1 cellular context compared by ENCODE assay signal in genomic region chr1:21176589-21177555, GRCh38.
TF ChIP-seq lines count a peak whose summit lies in the region.

A gene with protein sequence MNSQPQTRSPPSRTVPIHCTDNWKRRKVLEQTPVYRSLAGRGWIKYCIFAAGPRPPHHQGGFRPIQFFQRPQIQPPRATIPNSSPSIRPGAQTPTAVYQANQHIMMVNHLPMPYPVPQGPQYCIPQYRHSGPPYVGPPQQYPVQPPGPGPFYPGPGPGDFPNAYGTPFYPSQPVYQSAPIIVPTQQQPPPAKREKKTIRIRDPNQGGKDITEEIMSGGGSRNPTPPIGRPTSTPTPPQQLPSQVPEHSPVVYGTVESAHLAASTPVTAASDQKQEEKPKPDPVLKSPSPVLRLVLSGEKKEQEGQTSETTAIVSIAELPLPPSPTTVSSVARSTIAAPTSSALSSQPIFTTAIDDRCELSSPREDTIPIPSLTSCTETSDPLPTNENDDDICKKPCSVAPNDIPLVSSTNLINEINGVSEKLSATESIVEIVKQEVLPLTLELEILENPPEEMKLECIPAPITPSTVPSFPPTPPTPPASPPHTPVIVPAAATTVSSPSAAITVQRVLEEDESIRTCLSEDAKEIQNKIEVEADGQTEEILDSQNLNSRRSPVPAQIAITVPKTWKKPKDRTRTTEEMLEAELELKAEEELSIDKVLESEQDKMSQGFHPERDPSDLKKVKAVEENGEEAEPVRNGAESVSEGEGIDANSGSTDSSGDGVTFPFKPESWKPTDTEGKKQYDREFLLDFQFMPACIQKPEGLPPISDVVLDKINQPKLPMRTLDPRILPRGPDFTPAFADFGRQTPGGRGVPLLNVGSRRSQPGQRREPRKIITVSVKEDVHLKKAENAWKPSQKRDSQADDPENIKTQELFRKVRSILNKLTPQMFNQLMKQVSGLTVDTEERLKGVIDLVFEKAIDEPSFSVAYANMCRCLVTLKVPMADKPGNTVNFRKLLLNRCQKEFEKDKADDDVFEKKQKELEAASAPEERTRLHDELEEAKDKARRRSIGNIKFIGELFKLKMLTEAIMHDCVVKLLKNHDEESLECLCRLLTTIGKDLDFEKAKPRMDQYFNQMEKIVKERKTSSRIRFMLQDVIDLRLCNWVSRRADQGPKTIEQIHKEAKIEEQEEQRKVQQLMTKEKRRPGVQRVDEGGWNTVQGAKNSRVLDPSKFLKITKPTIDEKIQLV (N-terminal part only) (minus strand): TSS chr1:21176897. CDS start chr1:21002742, 174,155 bp downstream.

TF ChIP-seq in HepG2, 621 proteins besides CTCF, POLR2A, EP300 and RAD21 (continued from another document and continues in another):
- TF ChIP-seq ARID5B (CRISPR knock-in tag; IDR thresholded peaks at IDR 0.05), result peak; percentile 23; the same call in 1 of the 2 replicates
- TF ChIP-seq RFX3 (CRISPR knock-in tag; IDR thresholded peaks at IDR 0.05), result peak; percentile 62; the same call in 1 of the 2 replicates
- 0 out of 2 replicates have a peak, but pooled peaks have one; percentile 28 for TF ChIP-seq ZNF34 (CRISPR knock-in tag; IDR thresholded peaks at IDR 0.05; ENCODE audit: borderline replicate concordance)
- TF ChIP-seq FOXP1 (IDR thresholded peaks at IDR 0.05), result no peak
- TF ChIP-seq FOXP1 (CRISPR knock-in tag; IDR thresholded peaks at IDR 0.05), result no peak
- TF ChIP-seq HMGA1 (CRISPR knock-in tag; conservative IDR thresholded peaks at IDR 0.05), result no peak
- no peak for TF ChIP-seq ZFYVE20 (CRISPR knock-in tag; IDR thresholded peaks at IDR 0.05; ENCODE audit: borderline replicate concordance, low read depth)
- TF ChIP-seq TCF7L2 (IDR thresholded peaks at IDR 0.05; ENCODE audit: low read depth, low read length), result no peak
- TF ChIP-seq, protein P1, sequence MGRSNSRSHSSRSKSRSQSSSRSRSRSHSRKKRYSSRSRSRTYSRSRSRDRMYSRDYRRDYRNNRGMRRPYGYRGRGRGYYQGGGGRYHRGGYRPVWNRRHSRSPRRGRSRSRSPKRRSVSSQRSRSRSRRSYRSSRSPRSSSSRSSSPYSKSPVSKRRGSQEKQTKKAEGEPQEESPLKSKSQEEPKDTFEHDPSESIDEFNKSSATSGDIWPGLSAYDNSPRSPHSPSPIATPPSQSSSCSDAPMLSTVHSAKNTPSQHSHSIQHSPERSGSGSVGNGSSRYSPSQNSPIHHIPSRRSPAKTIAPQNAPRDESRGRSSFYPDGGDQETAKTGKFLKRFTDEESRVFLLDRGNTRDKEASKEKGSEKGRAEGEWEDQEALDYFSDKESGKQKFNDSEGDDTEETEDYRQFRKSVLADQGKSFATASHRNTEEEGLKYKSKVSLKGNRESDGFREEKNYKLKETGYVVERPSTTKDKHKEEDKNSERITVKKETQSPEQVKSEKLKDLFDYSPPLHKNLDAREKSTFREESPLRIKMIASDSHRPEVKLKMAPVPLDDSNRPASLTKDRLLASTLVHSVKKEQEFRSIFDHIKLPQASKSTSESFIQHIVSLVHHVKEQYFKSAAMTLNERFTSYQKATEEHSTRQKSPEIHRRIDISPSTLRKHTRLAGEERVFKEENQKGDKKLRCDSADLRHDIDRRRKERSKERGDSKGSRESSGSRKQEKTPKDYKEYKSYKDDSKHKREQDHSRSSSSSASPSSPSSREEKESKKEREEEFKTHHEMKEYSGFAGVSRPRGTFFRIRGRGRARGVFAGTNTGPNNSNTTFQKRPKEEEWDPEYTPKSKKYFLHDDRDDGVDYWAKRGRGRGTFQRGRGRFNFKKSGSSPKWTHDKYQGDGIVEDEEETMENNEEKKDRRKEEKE (IDR thresholded peaks at IDR 0.05), result no peak
- TF ChIP-seq, protein P2, sequence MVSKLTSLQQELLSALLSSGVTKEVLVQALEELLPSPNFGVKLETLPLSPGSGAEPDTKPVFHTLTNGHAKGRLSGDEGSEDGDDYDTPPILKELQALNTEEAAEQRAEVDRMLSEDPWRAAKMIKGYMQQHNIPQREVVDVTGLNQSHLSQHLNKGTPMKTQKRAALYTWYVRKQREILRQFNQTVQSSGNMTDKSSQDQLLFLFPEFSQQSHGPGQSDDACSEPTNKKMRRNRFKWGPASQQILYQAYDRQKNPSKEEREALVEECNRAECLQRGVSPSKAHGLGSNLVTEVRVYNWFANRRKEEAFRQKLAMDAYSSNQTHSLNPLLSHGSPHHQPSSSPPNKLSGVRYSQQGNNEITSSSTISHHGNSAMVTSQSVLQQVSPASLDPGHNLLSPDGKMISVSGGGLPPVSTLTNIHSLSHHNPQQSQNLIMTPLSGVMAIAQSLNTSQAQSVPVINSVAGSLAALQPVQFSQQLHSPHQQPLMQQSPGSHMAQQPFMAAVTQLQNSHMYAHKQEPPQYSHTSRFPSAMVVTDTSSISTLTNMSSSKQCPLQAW (CRISPR knock-in tag; IDR thresholded peaks at IDR 0.05), result peak; percentile 86
- 0 out of 2 replicates have a peak, but pooled peaks have one; percentile 44 for TF ChIP-seq PHF20 (CRISPR knock-in tag; IDR thresholded peaks at IDR 0.05)
- TF ChIP-seq ELF1 (CRISPR knock-in tag; IDR thresholded peaks at IDR 0.05), result peak; percentile 29; the same call in 1 of the 2 replicates
- peak; percentile 14; the same call in 1 of the 2 replicates for TF ChIP-seq HOXA3 (CRISPR knock-in tag; IDR thresholded peaks at IDR 0.05)
- TF ChIP-seq, protein P3, sequence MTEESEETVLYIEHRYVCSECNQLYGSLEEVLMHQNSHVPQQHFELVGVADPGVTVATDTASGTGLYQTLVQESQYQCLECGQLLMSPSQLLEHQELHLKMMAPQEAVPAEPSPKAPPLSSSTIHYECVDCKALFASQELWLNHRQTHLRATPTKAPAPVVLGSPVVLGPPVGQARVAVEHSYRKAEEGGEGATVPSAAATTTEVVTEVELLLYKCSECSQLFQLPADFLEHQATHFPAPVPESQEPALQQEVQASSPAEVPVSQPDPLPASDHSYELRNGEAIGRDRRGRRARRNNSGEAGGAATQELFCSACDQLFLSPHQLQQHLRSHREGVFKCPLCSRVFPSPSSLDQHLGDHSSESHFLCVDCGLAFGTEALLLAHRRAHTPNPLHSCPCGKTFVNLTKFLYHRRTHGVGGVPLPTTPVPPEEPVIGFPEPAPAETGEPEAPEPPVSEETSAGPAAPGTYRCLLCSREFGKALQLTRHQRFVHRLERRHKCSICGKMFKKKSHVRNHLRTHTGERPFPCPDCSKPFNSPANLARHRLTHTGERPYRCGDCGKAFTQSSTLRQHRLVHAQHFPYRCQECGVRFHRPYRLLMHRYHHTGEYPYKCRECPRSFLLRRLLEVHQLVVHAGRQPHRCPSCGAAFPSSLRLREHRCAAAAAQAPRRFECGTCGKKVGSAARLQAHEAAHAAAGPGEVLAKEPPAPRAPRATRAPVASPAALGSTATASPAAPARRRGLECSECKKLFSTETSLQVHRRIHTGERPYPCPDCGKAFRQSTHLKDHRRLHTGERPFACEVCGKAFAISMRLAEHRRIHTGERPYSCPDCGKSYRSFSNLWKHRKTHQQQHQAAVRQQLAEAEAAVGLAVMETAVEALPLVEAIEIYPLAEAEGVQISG (CRISPR knock-in tag; IDR thresholded peaks at IDR 0.05), result peak; percentile 29; the same call in 1 of the 2 replicates
- TF ChIP-seq ZNF264 (CRISPR knock-in tag; IDR thresholded peaks at IDR 0.05), result no peak
- 0 out of 2 replicates have a peak, but pooled peaks have one; percentile 25 for TF ChIP-seq ZSCAN9 (CRISPR knock-in tag; IDR thresholded peaks at IDR 0.05; ENCODE audit: borderline replicate concordance)
- TF ChIP-seq, protein P4, sequence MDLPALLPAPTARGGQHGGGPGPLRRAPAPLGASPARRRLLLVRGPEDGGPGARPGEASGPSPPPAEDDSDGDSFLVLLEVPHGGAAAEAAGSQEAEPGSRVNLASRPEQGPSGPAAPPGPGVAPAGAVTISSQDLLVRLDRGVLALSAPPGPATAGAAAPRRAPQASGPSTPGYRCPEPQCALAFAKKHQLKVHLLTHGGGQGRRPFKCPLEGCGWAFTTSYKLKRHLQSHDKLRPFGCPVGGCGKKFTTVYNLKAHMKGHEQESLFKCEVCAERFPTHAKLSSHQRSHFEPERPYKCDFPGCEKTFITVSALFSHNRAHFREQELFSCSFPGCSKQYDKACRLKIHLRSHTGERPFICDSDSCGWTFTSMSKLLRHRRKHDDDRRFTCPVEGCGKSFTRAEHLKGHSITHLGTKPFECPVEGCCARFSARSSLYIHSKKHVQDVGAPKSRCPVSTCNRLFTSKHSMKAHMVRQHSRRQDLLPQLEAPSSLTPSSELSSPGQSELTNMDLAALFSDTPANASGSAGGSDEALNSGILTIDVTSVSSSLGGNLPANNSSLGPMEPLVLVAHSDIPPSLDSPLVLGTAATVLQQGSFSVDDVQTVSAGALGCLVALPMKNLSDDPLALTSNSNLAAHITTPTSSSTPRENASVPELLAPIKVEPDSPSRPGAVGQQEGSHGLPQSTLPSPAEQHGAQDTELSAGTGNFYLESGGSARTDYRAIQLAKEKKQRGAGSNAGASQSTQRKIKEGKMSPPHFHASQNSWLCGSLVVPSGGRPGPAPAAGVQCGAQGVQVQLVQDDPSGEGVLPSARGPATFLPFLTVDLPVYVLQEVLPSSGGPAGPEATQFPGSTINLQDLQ (CRISPR knock-in tag; IDR thresholded peaks at IDR 0.05), result 0 out of 2 replicates have a peak, but pooled peaks have one; percentile 45
- TF ChIP-seq, protein P5, sequence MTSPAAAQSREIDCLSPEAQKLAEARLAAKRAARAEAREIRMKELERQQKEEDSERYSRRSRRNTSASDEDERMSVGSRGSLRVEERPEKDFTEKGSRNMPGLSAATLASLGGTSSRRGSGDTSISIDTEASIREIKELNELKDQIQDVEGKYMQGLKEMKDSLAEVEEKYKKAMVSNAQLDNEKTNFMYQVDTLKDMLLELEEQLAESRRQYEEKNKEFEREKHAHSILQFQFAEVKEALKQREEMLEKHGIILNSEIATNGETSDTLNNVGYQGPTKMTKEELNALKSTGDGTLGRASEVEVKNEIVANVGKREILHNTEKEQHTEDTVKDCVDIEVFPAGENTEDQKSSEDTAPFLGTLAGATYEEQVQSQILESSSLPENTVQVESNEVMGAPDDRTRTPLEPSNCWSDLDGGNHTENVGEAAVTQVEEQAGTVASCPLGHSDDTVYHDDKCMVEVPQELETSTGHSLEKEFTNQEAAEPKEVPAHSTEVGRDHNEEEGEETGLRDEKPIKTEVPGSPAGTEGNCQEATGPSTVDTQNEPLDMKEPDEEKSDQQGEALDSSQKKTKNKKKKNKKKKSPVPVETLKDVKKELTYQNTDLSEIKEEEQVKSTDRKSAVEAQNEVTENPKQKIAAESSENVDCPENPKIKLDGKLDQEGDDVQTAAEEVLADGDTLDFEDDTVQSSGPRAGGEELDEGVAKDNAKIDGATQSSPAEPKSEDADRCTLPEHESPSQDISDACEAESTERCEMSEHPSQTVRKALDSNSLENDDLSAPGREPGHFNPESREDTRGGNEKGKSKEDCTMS (CRISPR knock-in tag; conservative IDR thresholded peaks at IDR 0.05), result no peak
- no peak for TF ChIP-seq MAFG (CRISPR knock-in tag; IDR thresholded peaks at IDR 0.05)
- no peak for TF ChIP-seq ATM (IDR thresholded peaks at IDR 0.05; ENCODE audit: borderline replicate concordance)
- TF ChIP-seq MYC (CRISPR knock-in tag; IDR thresholded peaks at IDR 0.05; ENCODE audit: borderline replicate concordance), result peak; percentile 91
- peak; percentile 53; the same call in 1 of the 2 replicates for TF ChIP-seq ZNF547 (CRISPR knock-in tag; IDR thresholded peaks at IDR 0.05)
- TF ChIP-seq, protein P6, sequence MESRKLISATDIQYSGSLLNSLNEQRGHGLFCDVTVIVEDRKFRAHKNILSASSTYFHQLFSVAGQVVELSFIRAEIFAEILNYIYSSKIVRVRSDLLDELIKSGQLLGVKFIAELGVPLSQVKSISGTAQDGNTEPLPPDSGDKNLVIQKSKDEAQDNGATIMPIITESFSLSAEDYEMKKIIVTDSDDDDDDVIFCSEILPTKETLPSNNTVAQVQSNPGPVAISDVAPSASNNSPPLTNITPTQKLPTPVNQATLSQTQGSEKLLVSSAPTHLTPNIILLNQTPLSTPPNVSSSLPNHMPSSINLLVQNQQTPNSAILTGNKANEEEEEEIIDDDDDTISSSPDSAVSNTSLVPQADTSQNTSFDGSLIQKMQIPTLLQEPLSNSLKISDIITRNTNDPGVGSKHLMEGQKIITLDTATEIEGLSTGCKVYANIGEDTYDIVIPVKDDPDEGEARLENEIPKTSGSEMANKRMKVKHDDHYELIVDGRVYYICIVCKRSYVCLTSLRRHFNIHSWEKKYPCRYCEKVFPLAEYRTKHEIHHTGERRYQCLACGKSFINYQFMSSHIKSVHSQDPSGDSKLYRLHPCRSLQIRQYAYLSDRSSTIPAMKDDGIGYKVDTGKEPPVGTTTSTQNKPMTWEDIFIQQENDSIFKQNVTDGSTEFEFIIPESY (CRISPR knock-in tag; IDR thresholded peaks at IDR 0.05), result peak; percentile 57; the same call in 1 of the 2 replicates
- peak; percentile 61; the same call in 1 of the 2 replicates for TF ChIP-seq REPIN1 (CRISPR knock-in tag; IDR thresholded peaks at IDR 0.05; ENCODE audit: borderline replicate concordance, low read depth)
- TF ChIP-seq BRF2 (CRISPR knock-in tag; IDR thresholded peaks at IDR 0.05), result no peak
